ENCODE assay signal across 10 cellular contexts in the genomic region with DNA sequence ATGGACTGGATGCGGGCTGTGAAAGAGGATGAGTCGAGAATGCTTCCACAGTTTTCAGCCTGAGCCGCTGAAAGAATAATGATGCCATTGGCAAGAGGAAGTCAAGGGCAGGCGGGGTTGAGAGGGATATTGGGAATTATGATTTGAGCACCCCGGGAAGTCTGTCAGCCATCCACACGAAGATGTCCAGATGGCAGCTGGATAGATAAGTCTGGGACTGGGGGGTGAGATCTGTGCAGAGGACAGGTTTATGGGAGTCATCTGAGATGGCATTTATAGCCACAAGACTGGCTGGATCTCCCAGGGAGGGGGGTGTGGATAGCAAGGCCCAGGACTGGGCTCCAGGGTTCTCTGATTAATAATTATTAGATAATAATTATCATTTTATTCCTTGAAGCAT. TPM values are rescaled to one million over a fixed set of nuclear protein-coding genes. Genes with fewer than 3 reads are reported as not detected.
DNase-seq lines count a peak whose midpoint lies in the region; ATAC-seq and TF ChIP-seq lines count a peak whose summit lies in the region.
"Had no signal": no experiment of that assay in that cellular context is flagged by ENCODE, and none has a peak within 500 bp of the region (broad histone marks: within the 10 kb centered on the region; RNA-seq: fewer than 3 reads in every experiment).

No MANE protein-coding gene starts in this region.

- WGBS in heart right ventricle, 2 donors = 46 to 54% methylated on average over 6 of the region's 6 CpGs
- no CpG with 5 or more reads among the region's 6 CpGs for WGBS in neuronal stem cell (ENCODE audit: extremely low coverage in 2 of 2, insufficient read length in 2 of 2, insufficient replicate concordance in 1 of 2), 2 donors

- ATAC-seq in heart right ventricle = no peak
- ATAC-seq in left ventricle myocardium superior = no peak
- ATAC-seq: stimulated activated naive CD8-positive, alpha-beta T cell treated with anti-CD3 and anti-CD28 coated beads, Interleukin-15, amount 100 ng/mL, for 72 hours had no signal

- no peak overlapping the region for H4K8ac ChIP-seq in neuronal stem cell (ENCODE audit: low read depth, low read length)

- H2BK120ac ChIP-seq in neuronal stem cell (ENCODE audit: low read depth, low read length) = no peak overlapping the region

- H3K27me3 ChIP-seq in heart right ventricle (no peaks in the 10 kb centered on the region), neuronal stem cell (ENCODE audit: control insufficient read depth in 3 of 3, insufficient read depth in 3 of 3, low read depth in 1 of 3, low read length in 3 of 3) (no peaks in the 10 kb centered on the region)
- H3K27me3 ChIP-seq: MG63 had no signal

- H3K4me3 ChIP-seq in heart right ventricle = peak overlapping the region in 7 of 10 donors; percentile 6 to 44 (median 37)
- H3K4me3 ChIP-seq in neuronal stem cell (ENCODE audit: low read length in 2 of 2) = no peak overlapping the region

- H3K4me1 ChIP-seq in heart right ventricle (peaks cover 12 to 53% (median 44%) of the 10 kb centered on the region in 9 donors), neuronal stem cell (ENCODE audit: control insufficient read depth in 2 of 2, insufficient read depth in 1 of 2, low read depth in 1 of 2, low read length in 2 of 2) (peaks cover 10 to 16% of the 10 kb centered on the region in 2 donors)

- H3K4ac ChIP-seq in neuronal stem cell (ENCODE audit: low read length) = no peak overlapping the region

- H3K36me3 ChIP-seq in heart right ventricle (peaks cover 0 to 8% (median 0%) of the 10 kb centered on the region in 9 donors), neuronal stem cell (replicated peaks in 1 of 2; ENCODE audit: control insufficient read depth in 2 of 2, insufficient read depth in 2 of 2, low read length in 2 of 2) (no peaks in the 10 kb centered on the region)
- H3K36me3 ChIP-seq: MG63 had no signal

- H3K14ac ChIP-seq in neuronal stem cell (ENCODE audit: low read length) = no peak overlapping the region

- H3K27ac ChIP-seq in heart right ventricle (peak overlapping the region; percentile 52 to 91 (median 82)), cingulate gyrus (ENCODE audit: low read depth, low read length) (peak overlapping the region; percentile 65), neuronal stem cell (replicated peaks; ENCODE audit: low read length) (no peak overlapping the region)

- no peak for TF ChIP-seq CTCF in heart right ventricle (IDR thresholded peaks at IDR 0.05)

- no peak overlapping the region for H3K23ac ChIP-seq in neuronal stem cell (ENCODE audit: low read depth, low read length, poor library complexity)

- no peaks in the 10 kb centered on the region for H3K9me3 ChIP-seq in heart right ventricle
- no peaks in the 10 kb centered on the region for H3K9me3 ChIP-seq in neuronal stem cell (replicated peaks in 1 of 2; ENCODE audit: control insufficient read depth in 2 of 2, insufficient read depth in 1 of 2, low read depth in 1 of 2, low read length in 2 of 2)
- H3K9me3 ChIP-seq: MG63 had no signal

- no peak overlapping the region for H2BK5ac ChIP-seq in neuronal stem cell (ENCODE audit: low read length)

- H3K4me2 ChIP-seq in neuronal stem cell (ENCODE audit: insufficient read depth, low read length, poor library complexity, severe bottlenecking) = no peak overlapping the region

- H3K79me1 ChIP-seq in neuronal stem cell (ENCODE audit: low read depth, low read length) = no peaks in the 10 kb centered on the region

- DNase-seq in heart right ventricle (no peak), left ventricle myocardium superior (no peak), neuronal stem cell (ENCODE audit: low spot score) (no peak), ureter (ENCODE audit: low spot score) (peak; percentile 41), SIG-M5 treated with dmso at 0.1 percent for 504 hours (lab: John Stamatoyannopoulos, UW; ENCODE audit: unreplicated experiment) (no peak), NCI-H187 (lab: John Stamatoyannopoulos, UW) (no peak)
- DNase-seq in stimulated activated CD4-positive, alpha-beta T cell treated with anti-CD3 and anti-CD28 coated beads, Interleukin-2, amount 100 ng/mL, for 24 hours = no peak

- no peak overlapping the region for H4K91ac ChIP-seq in neuronal stem cell (ENCODE audit: low read depth, low read length, poor library complexity)

- H3K18ac ChIP-seq in neuronal stem cell (ENCODE audit: low read length) = no peak overlapping the region

- H2BK15ac ChIP-seq in neuronal stem cell (ENCODE audit: low read length) = no peak overlapping the region

- H2AK5ac ChIP-seq in neuronal stem cell (ENCODE audit: low read depth, low read length) = no peak overlapping the region

- peak overlapping the region; percentile 81 for H2AFZ ChIP-seq in neuronal stem cell (ENCODE audit: low read length)

- no peak overlapping the region for H2BK12ac ChIP-seq in neuronal stem cell (ENCODE audit: low read length)

- H3K9ac ChIP-seq in neuronal stem cell (ENCODE audit: low read depth, low read length, poor library complexity) = no peak overlapping the region

- intact Hi-C loops in heart right ventricle (cut with DNase I) (loop anchor here in 1 of 10 donors (1.0 kb wide), 1 partner anchor 17 kb away; no protein-coding TSS in a partner anchor), left ventricle myocardium superior (cut with micrococcal nuclease) (no loop called here)

RNA-seq across cellular contexts. Expression of a gene that starts 5.1 kb away (rescaled TPM):
- total RNA-seq in heart right ventricle = 100 to 1,000 TPM in 1 of 10 donors, 10 to 100 TPM in 9; 67.4 to 105 (median 87.9) TPM
- polyA plus RNA-seq in heart right ventricle = 100 to 1,000 TPM in 1 of 2 donors, 10 to 100 TPM in 1; 55.3 to 144 TPM
- total RNA-seq in left ventricle myocardium superior = 127 TPM
- polyA plus RNA-seq in neuronal stem cell (2013, experiment 1 of 2) = 160 TPM
- polyA plus RNA-seq in neuronal stem cell (2013, experiment 2 of 2) = 156 TPM
- 119 TPM for total RNA-seq in ureter

RNA-seq across cellular contexts. Expression of a gene that starts 15.0 kb away (rescaled TPM):
- total RNA-seq in heart right ventricle (100 to 1,000 TPM in 8 of 10 donors, 10 to 100 TPM in 2; 86.2 to 134 (median 115) TPM), left ventricle myocardium superior (139 TPM), ureter (27.3 TPM)
- polyA plus RNA-seq in heart right ventricle = 100 to 1,000 TPM in 1 of 2 donors, 10 to 100 TPM in 1; 77.6 to 497 TPM
- 20.5 TPM for polyA plus RNA-seq in neuronal stem cell (2013, experiment 1 of 2)
- polyA plus RNA-seq in neuronal stem cell (2013, experiment 2 of 2) = 20.6 TPM

RNA-seq across cellular contexts. Expression of a gene that starts 25.6 kb away (rescaled TPM):
- total RNA-seq in heart right ventricle (10 to 100 TPM in 1 of 10 donors, 1 to 10 TPM in 9; 2.3 to 30.8 (median 5.4) TPM), left ventricle myocardium superior (6.9 TPM), ureter (15.5 TPM)
- 1 to 10 TPM; 7.5 to 9.2 TPM for polyA plus RNA-seq in heart right ventricle
- 0.32 TPM for polyA plus RNA-seq in neuronal stem cell (2013, experiment 1 of 2)
- polyA plus RNA-seq in neuronal stem cell (2013, experiment 2 of 2) = 0.44 TPM

RNA-seq across cellular contexts. Expression of a gene that starts 45.1 kb away (rescaled TPM):
- total RNA-seq in heart right ventricle (10 to 100 TPM; 50.5 to 81.7 (median 61.4) TPM), left ventricle myocardium superior (84.9 TPM), ureter (49.4 TPM)
- polyA plus RNA-seq in heart right ventricle = 100 to 1,000 TPM in 1 of 2 donors, 10 to 100 TPM in 1; 87.2 to 188 TPM
- 53.3 TPM for polyA plus RNA-seq in neuronal stem cell (2013, experiment 1 of 2)
- 53.3 TPM for polyA plus RNA-seq in neuronal stem cell (2013, experiment 2 of 2)

RNA-seq across cellular contexts. Expression of a gene that starts 45.2 kb away (rescaled TPM):
- 10 to 100 TPM; 57.3 to 85.6 (median 71.0) TPM for total RNA-seq in heart right ventricle
- 10 to 100 TPM; 93.0 to 95.2 TPM for polyA plus RNA-seq in heart right ventricle
- total RNA-seq in left ventricle myocardium superior = 73.9 TPM
- 30.8 TPM for polyA plus RNA-seq in neuronal stem cell (2013, experiment 1 of 2)
- polyA plus RNA-seq in neuronal stem cell (2013, experiment 2 of 2) = 29.4 TPM
- total RNA-seq in ureter = 82.7 TPM

Comparison
In these comparisons a context has a peak if more than half of its experiments do, and no peak if none do; other contexts are left out.
1. H3K4me3 ChIP-seq: peak in heart right ventricle (7 of 10); none in neuronal stem cell (0 of 2).